ENCODE assay signal across 8 cellular contexts in genomic region chr19:3094638-3095374, GRCh38. TPM values are rescaled to one million over a fixed set of nuclear protein-coding genes. Genes with fewer than 3 reads are reported as not detected.
DNase-seq lines count a peak whose midpoint lies in the region; ATAC-seq and TF ChIP-seq lines count a peak whose summit lies in the region.

No MANE protein-coding gene starts in this region.

- peak; percentile 63 for DNase-seq in activated CD8-positive, alpha-beta T cell treated with anti-CD3 and anti-CD28 coated beads for 36 hours
- DNase-seq in fibroblast of lung (ENCODE audit: low read depth in 2 of 2) (peak; percentile 19 to 27), prostate gland (ENCODE audit: low spot score) (no peak), SW480 (ENCODE audit: low spot score) (no peak), NCI-H1105 treated with DMSO at 0.1 percent for 48 hours (lab: John Stamatoyannopoulos, UW) (no peak)

- peaks cover 5% of the 10 kb centered on the region for H3K27me3 Mint-ChIP-seq in activated CD8-positive, alpha-beta T cell treated with anti-CD3 and anti-CD28 coated beads for 36 hours

- peak overlapping the region; percentile 64 for H3K4me3 ChIP-seq in GM12875 (ENCODE audit: low read depth, low read length)
- peak overlapping the region; percentile 72 to 91 (median 89) for H3K4me3 ChIP-seq in fibroblast of lung (replicated peaks in 1 of 4; ENCODE audit: control extremely low read depth in 1 of 4, insufficient read depth in 1 of 4, low read depth in 3 of 4, low read length in 4 of 4)
- peak overlapping the region; percentile 72 to 92 for H3K4me3 ChIP-seq in prostate gland

- H3K4me3 Mint-ChIP-seq in activated CD8-positive, alpha-beta T cell treated with anti-CD3 and anti-CD28 coated beads for 36 hours: peak overlapping the region; percentile 67

- no peaks in the 10 kb centered on the region for H3K36me3 Mint-ChIP-seq in activated CD8-positive, alpha-beta T cell treated with anti-CD3 and anti-CD28 coated beads for 36 hours (ENCODE audit: low read depth)

- H3K4me1 Mint-ChIP-seq in activated CD8-positive, alpha-beta T cell treated with anti-CD3 and anti-CD28 coated beads for 36 hours (ENCODE audit: low read depth): peaks cover 28% of the 10 kb centered on the region

- CTCF ChIA-PET in activated CD8-positive, alpha-beta T cell treated with anti-CD3 and anti-CD28 coated beads for 36 hours (lab: Charles Lee): interaction anchor here (1.2 to 2.2 kb wide), 4 partner anchors 9 to 208 kb away, joined by 3 to 16 read pairs (median 3); no protein-coding TSS in a partner anchor

- no peak overlapping the region for H3K27ac Mint-ChIP-seq in activated CD8-positive, alpha-beta T cell treated with anti-CD3 and anti-CD28 coated beads for 36 hours

- peak; percentile 28 for ATAC-seq in HG03432 (IDR thresholded peaks at IDR 0.05; ENCODE audit: unreplicated experiment)
- ATAC-seq in activated CD8-positive, alpha-beta T cell treated with anti-CD3 and anti-CD28 coated beads for 36 hours: peak; percentile 57
- no peak for ATAC-seq in GM21717 (IDR thresholded peaks at IDR 0.05; ENCODE audit: unreplicated experiment)

- intact Hi-C loops in activated CD8-positive, alpha-beta T cell treated with anti-CD3 and anti-CD28 coated beads for 36 hours (cut with micrococcal nuclease): no loop called here
- intact Hi-C loops in prostate gland (cut with DNase I): no loop called here

- no peaks in the 10 kb centered on the region for H3K9me3 Mint-ChIP-seq in activated CD8-positive, alpha-beta T cell treated with anti-CD3 and anti-CD28 coated beads for 36 hours

- no peak overlapping the region for H2AFZ ChIP-seq in fibroblast of lung (ENCODE audit: low read length)

- under 1% methylated on average over 35 of the region's 48 CpGs for WGBS in prostate gland

- peak overlapping the region; percentile 92 for H3K9ac ChIP-seq in fibroblast of lung (ENCODE audit: insufficient read depth, low read length)

- no peaks in the 10 kb centered on the region for H3K27me3 ChIP-seq in fibroblast of lung (ENCODE audit: control insufficient read depth, insufficient read depth, low read length)
- no peaks in the 10 kb centered on the region for H3K27me3 ChIP-seq in prostate gland (replicated peaks; ENCODE audit: insufficient read depth)

- no peaks in the 10 kb centered on the region for H4K20me1 ChIP-seq in fibroblast of lung (ENCODE audit: control insufficient read depth, extremely low read depth, insufficient read depth, low read length)

- H3K36me3 ChIP-seq in fibroblast of lung (ENCODE audit: control insufficient read depth, insufficient read depth, low read length): no peaks in the 10 kb centered on the region
- H3K36me3 ChIP-seq in prostate gland: no peaks in the 10 kb centered on the region

- TF ChIP-seq POLR2A in prostate gland (IDR thresholded peaks at IDR 0.05): no peak

- H3K4me1 ChIP-seq in fibroblast of lung (ENCODE audit: control insufficient read depth, extremely low read depth, insufficient read depth, low read length): peaks cover 15% of the 10 kb centered on the region
- H3K4me1 ChIP-seq in prostate gland (replicated peaks): peaks cover 36% of the 10 kb centered on the region

- no peaks in the 10 kb centered on the region for H3K9me3 ChIP-seq in fibroblast of lung (ENCODE audit: control insufficient read depth, insufficient read depth, low read depth, low read length)
- no peaks in the 10 kb centered on the region for H3K9me3 ChIP-seq in prostate gland

- H3K79me2 ChIP-seq in fibroblast of lung (ENCODE audit: control insufficient read depth, insufficient read depth, low read length): peaks cover 54% of the 10 kb centered on the region

- H3K27ac ChIP-seq in fibroblast of lung (ENCODE audit: insufficient read depth, low read length) (peak overlapping the region; percentile 80), prostate gland (peak overlapping the region; percentile 60 to 83)

- no peak for TF ChIP-seq CTCF in GM12875 (IDR thresholded peaks at IDR 0.05; ENCODE audit: borderline replicate concordance, insufficient read depth, low read depth, low read length)
- TF ChIP-seq CTCF in activated CD8-positive, alpha-beta T cell treated with anti-CD3 and anti-CD28 coated beads for 36 hours (IDR thresholded peaks at IDR 0.05): no peak
- no peak for TF ChIP-seq CTCF in fibroblast of lung (conservative IDR thresholded peaks at IDR 0.05 in 1 of 2, IDR thresholded peaks at IDR 0.05 in 1 of 2; ENCODE audit: low read depth in 1 of 2, low read length in 2 of 2)
- no peak for TF ChIP-seq CTCF in prostate gland (IDR thresholded peaks at IDR 0.05)

- H3K4me2 ChIP-seq in fibroblast of lung (ENCODE audit: extremely low read depth, insufficient read depth, low read length): peak overlapping the region; percentile 88

- POLR2A ChIA-PET in activated CD8-positive, alpha-beta T cell treated with anti-CD3 and anti-CD28 coated beads for 36 hours (lab: Charles Lee): interaction anchor here (1.3 kb wide), 1 partner anchor 85 kb away, joined by 4 read pairs; no protein-coding TSS in a partner anchor

RNA-seq across cellular contexts. Expression of gene GNA11, which starts 0.6 kb away (rescaled TPM):
- 1 to 10 TPM; 5.2 to 5.4 TPM for total RNA-seq in activated CD8-positive, alpha-beta T cell treated with anti-CD3 and anti-CD28 coated beads for 36 hours
- total RNA-seq in fibroblast of lung: 40.8 and 46.2 TPM in 2 replicates
- 43.7 and 61.4 TPM in 2 replicates for polyA plus RNA-seq in fibroblast of lung
- polyA plus RNA-seq in fibroblast of lung (2012): 58.8 and 73.6 TPM in 2 replicates
- 184 and 228 TPM in 2 replicates for polyA minus RNA-seq in fibroblast of lung (ENCODE audit: low replicate concordance)
- total RNA-seq in prostate gland: 100 to 1,000 TPM in 1 of 2 donors, 10 to 100 TPM in 1; 61.3 to 117 TPM

RNA-seq across cellular contexts. Expression of gene TLE5, which starts 32.5 kb away (rescaled TPM):
- total RNA-seq in activated CD8-positive, alpha-beta T cell treated with anti-CD3 and anti-CD28 coated beads for 36 hours: 100 to 1,000 TPM; 283 to 296 TPM
- total RNA-seq in fibroblast of lung: 111 and 173 TPM in 2 replicates
- polyA plus RNA-seq in fibroblast of lung: 319 and 328 TPM in 2 replicates
- polyA plus RNA-seq in fibroblast of lung (2012): 381 and 398 TPM in 2 replicates
- 594 and 771 TPM in 2 replicates for polyA minus RNA-seq in fibroblast of lung (ENCODE audit: low replicate concordance)
- total RNA-seq in prostate gland: 100 to 1,000 TPM; 546 to 767 TPM

RNA-seq across cellular contexts. Expression of gene GNA15, which starts 41.0 kb away (rescaled TPM):
- 10 to 100 TPM; 44.1 to 45.5 TPM for total RNA-seq in activated CD8-positive, alpha-beta T cell treated with anti-CD3 and anti-CD28 coated beads for 36 hours
- total RNA-seq in fibroblast of lung (not detected in 2 replicates), prostate gland (10 to 100 TPM; 11.1 to 13.3 TPM)
- polyA plus RNA-seq in fibroblast of lung: not detected in 2 replicates
- not detected in 2 replicates for polyA plus RNA-seq in fibroblast of lung (2012)
- polyA minus RNA-seq in fibroblast of lung (ENCODE audit: low replicate concordance): not detected in 2 replicates

Comparison
In these comparisons a context has a peak if more than half of its experiments do, and no peak if none do; other contexts are left out.
1. DNase-seq: peak in activated CD8-positive, alpha-beta T cell treated with anti-CD3 and anti-CD28 coated beads for 36 hours (single experiment) and fibroblast of lung (2 of 2); none in prostate gland (single experiment), SW480 (single experiment) and NCI-H1105 treated with DMSO at 0.1 percent for 48 hours (single experiment).
2. RNA of gene GNA15, which starts 41.0 kb away (total RNA-seq): 44.1 to 45.5 TPM in activated CD8-positive, alpha-beta T cell treated with anti-CD3 and anti-CD28 coated beads for 36 hours and 11.1 to 13.3 TPM in prostate gland; not detected in fibroblast of lung; every median in the first group is over 10 times any median in the second.
3. Peak in every context shown above with its lines, with median percentiles within 50 percentile points of each other: H3K4me3 ChIP-seq.